Comparison of ENCODE assay signal across 30 cellular contexts in genomic region chr16:85166281-85166680, GRCh38. TPM values are rescaled to one million over a fixed set of nuclear protein-coding genes. Genes with fewer than 3 reads are reported as not detected.
"Had no signal": no experiment of that assay in that cellular context is flagged by ENCODE, and none has a peak within 500 bp of the region (broad histone marks: within the 10 kb centered on the region; RNA-seq: fewer than 3 reads in every experiment).

No MANE protein-coding gene starts in this region.

- DNase-seq: activated CD4-positive, alpha-beta T cell treated with anti-CD3 and anti-CD28 coated beads, Interleukin-2, amount 50 U/mL, for 1 hour; activated CD4-positive, CD25-positive, alpha-beta regulatory T cell treated with anti-CD3 and anti-CD28 coated beads, Interleukin-2, amount 50 U/mL, for 72 hours; activated CD8-positive, alpha-beta memory T cell treated with anti-CD3 and anti-CD28 coated beads for 24 hours; activated CD8-positive, alpha-beta memory T cell treated with anti-CD3 and anti-CD28 coated beads, Interleukin-2, amount 50 U/mL, for 48 hours; activated effector memory CD4-positive, alpha-beta T cell treated with Interleukin-2 at 50 U/mL for 16 hours; activated naive CD4-positive, alpha-beta T cell treated with anti-CD3 and anti-CD28 coated beads, Interleukin-2, amount 10 ng/mL, durations not matched to agents 7 days and 5 days; activated naive CD8-positive, alpha-beta T cell treated with anti-CD3 and anti-CD28 coated beads, Interleukin-2, amount 50 U/mL, for 24 hours; activated T-cell treated with anti-CD3 and anti-CD28 coated beads, Interleukin-2, amount 50 U/mL, for 48 hours; anterior cingulate cortex; colonic mucosa; endodermal cell; foreskin fibroblast; immature natural killer cell; left cardiac atrium; stimulated activated CD4-positive, alpha-beta T cell treated with anti-CD3 and anti-CD28 coated beads, Interleukin-15, amount 100 ng/mL, for 24 hours; stimulated activated CD4-positive, alpha-beta T cell treated with anti-CD3 and anti-CD28 coated beads, Interleukin-4, amount 100 ng/mL, for 1 hour; stimulated activated naive CD8-positive, alpha-beta T cell treated with anti-CD3 and anti-CD28 coated beads, Interleukin-15, amount 100 ng/mL, for 72 hours; SW 1271; T-helper 2 cell; upper lobe of left lung had no signal

- H3K27ac ChIP-seq: colonic mucosa, epithelial cell of prostate, heart left ventricle, prostate gland, upper lobe of left lung, VCaP had no signal

- H3K9me3 ChIP-seq: colonic mucosa, heart left ventricle, prostate gland, right lobe of liver, upper lobe of left lung had no signal

- H3K4me3 ChIP-seq: colonic mucosa, heart left ventricle, lung, prostate gland, upper lobe of left lung had no signal

- FAIRE-seq: small intestine had no signal

- H3K27me3 ChIP-seq: right lobe of liver had no signal

- ATAC-seq: activated naive CD8-positive, alpha-beta T cell treated with anti-CD3 and anti-CD28 coated beads, Interleukin-2, amount 50 U/mL, for 24 hours; heart left ventricle; left cardiac atrium; natural killer cell treated with Interleukin-12 subunit alpha and Interleukin-12 subunit beta and Interleukin-15 and Interleukin-18, amount 100 ng/mL, for 72 hours; stimulated activated naive CD8-positive, alpha-beta T cell treated with anti-CD3 and anti-CD28 coated beads, Interleukin-15, amount 100 ng/mL, for 72 hours had no signal

- H3K4me1 ChIP-seq: prostate gland had no signal

- H3K36me3 ChIP-seq: colonic mucosa, heart left ventricle, prostate gland, right lobe of liver, upper lobe of left lung had no signal

RNA-seq across cellular contexts. Expression of gene CIBAR2, which starts 54.0 kb away (rescaled TPM):
- total RNA-seq: endodermal cell; heart left ventricle; left cardiac atrium; mesothelial cell of epicardium; natural killer cell treated with Interleukin-12 subunit alpha and Interleukin-12 subunit beta and Interleukin-15 and Interleukin-18, amount 100 ng/mL, for 72 hours; osteocyte; prostate gland; right lobe of liver had no signal
- polyA plus RNA-seq: heart left ventricle had no signal
